30 cellular contexts compared by ENCODE assay signal in the genomic region with DNA sequence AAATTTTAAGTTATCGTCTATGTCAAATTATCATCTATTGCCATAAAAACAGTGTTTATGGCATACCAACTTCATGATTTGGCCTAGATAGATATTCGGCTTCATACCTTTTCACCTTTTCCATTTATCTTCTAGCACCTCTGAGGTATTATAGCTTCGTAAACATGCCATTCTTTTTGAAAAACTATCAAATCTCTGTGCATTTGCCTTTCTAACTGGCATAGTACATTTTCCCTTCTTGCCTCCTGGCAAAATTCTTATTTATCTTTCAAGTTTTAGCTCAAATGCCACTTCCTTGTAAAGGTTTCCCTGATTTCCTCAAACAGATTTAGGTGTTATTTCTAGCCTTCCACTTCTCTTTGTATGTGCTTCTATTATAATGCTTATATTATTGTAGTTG.
"Had no signal": no experiment of that assay in that cellular context is flagged by ENCODE, and none has a peak within 500 bp of the region (broad histone marks: within the 10 kb centered on the region; RNA-seq: fewer than 3 reads in every experiment).

No MANE protein-coding gene starts in this region.

- H3K27ac Mint-ChIP-seq: dendritic cell treated with granulocyte-macrophage colony-stimulating factor and Interleukin-4, amounts not matched to agents 40 ng/mL and 50 ng/mL, for 4 days; naive thymus-derived CD4-positive, alpha-beta T cell; stimulated activated memory B cell treated with anti-CD40 and anti-IgM and Interleukin-4, amounts not matched to agents 10 μg/mL and 1 μg/mL and 100 μg/mL, for 72 hours had no signal

- H3K9me3 Mint-ChIP-seq: dendritic cell treated with granulocyte-macrophage colony-stimulating factor and Interleukin-4, amounts not matched to agents 40 ng/mL and 50 ng/mL, for 4 days; stimulated activated memory B cell treated with anti-CD40 and anti-IgM and Interleukin-4, amounts not matched to agents 10 μg/mL and 1 μg/mL and 100 μg/mL, for 72 hours had no signal

- H3K4me3 Mint-ChIP-seq: dendritic cell treated with granulocyte-macrophage colony-stimulating factor and Interleukin-4, amounts not matched to agents 40 ng/mL and 50 ng/mL, for 4 days; naive thymus-derived CD4-positive, alpha-beta T cell; stimulated activated memory B cell treated with anti-CD40 and anti-IgM and Interleukin-4, amounts not matched to agents 10 μg/mL and 1 μg/mL and 100 μg/mL, for 72 hours had no signal

- FAIRE-seq: endothelial cell of umbilical vein, islet of Langerhans, urothelium cell line had no signal

- H3K4me1 ChIP-seq: colonic mucosa, testis had no signal

- H3K27me3 Mint-ChIP-seq: dendritic cell treated with granulocyte-macrophage colony-stimulating factor and Interleukin-4, amounts not matched to agents 40 ng/mL and 50 ng/mL, for 4 days; naive thymus-derived CD4-positive, alpha-beta T cell; stimulated activated memory B cell treated with anti-CD40 and anti-IgM and Interleukin-4, amounts not matched to agents 10 μg/mL and 1 μg/mL and 100 μg/mL, for 72 hours had no signal

- ATAC-seq: heart right ventricle; left cardiac atrium; left lung; naive thymus-derived CD4-positive, alpha-beta T cell; psoas muscle; right cardiac atrium; stimulated activated memory B cell treated with anti-CD40 and anti-IgM and Interleukin-4, amounts not matched to agents 10 μg/mL and 1 μg/mL and 100 μg/mL, for 72 hours; stimulated activated naive CD8-positive, alpha-beta T cell treated with anti-CD3 and anti-CD28 coated beads, Interleukin-15, Interleukin-2, amounts not matched to agents 100 U/mL and 50 U/mL, for 24 hours had no signal

- H3K27me3 ChIP-seq: colonic mucosa, esophagus squamous epithelium, heart right ventricle, left lung, ovary, spleen, testis, tibial artery, upper lobe of left lung had no signal

- DNase-seq: colonic mucosa; effector memory CD4-positive, alpha-beta T cell; esophagus squamous epithelium; foreskin melanocyte; glutamatergic neuron; heart right ventricle; hippocampal formation; left cardiac atrium; left lung; mesenchymal stem cell; midbrain; naive thymus-derived CD4-positive, alpha-beta T cell; occipital lobe; ovary; posterior cingulate gyrus; psoas muscle; right cardiac atrium; spleen; stimulated activated CD4-positive, alpha-beta T cell treated with anti-CD3 and anti-CD28 coated beads, Interleukin-4, amount 100 ng/mL, for 4 hours; stimulated activated naive CD8-positive, alpha-beta T cell treated with anti-CD3 and anti-CD28 coated beads, Interleukin-15, Interleukin-2, amounts not matched to agents 100 U/mL and 50 U/mL, for 24 hours; substantia nigra; testis; tibial artery; upper lobe of left lung had no signal

- H3K9me3 ChIP-seq: colonic mucosa, esophagus squamous epithelium, heart right ventricle, left lung, ovary, psoas muscle, spleen, testis, tibial artery, upper lobe of left lung had no signal

- H3K27ac ChIP-seq: colonic mucosa, esophagus squamous epithelium, heart right ventricle, left lung, ovary, psoas muscle, skin epidermis, spleen, testis, tibial artery, upper lobe of left lung had no signal

- H3K36me3 ChIP-seq: colonic mucosa, esophagus squamous epithelium, left lung, ovary, tibial artery, upper lobe of left lung had no signal

- H3K4me3 ChIP-seq: colonic mucosa, esophagus squamous epithelium, heart right ventricle, left lung, ovary, psoas muscle, skin epidermis, spleen, testis, tibial artery, upper lobe of left lung had no signal
